ENCODE assay signal across 17 cellular contexts in the genomic region with DNA sequence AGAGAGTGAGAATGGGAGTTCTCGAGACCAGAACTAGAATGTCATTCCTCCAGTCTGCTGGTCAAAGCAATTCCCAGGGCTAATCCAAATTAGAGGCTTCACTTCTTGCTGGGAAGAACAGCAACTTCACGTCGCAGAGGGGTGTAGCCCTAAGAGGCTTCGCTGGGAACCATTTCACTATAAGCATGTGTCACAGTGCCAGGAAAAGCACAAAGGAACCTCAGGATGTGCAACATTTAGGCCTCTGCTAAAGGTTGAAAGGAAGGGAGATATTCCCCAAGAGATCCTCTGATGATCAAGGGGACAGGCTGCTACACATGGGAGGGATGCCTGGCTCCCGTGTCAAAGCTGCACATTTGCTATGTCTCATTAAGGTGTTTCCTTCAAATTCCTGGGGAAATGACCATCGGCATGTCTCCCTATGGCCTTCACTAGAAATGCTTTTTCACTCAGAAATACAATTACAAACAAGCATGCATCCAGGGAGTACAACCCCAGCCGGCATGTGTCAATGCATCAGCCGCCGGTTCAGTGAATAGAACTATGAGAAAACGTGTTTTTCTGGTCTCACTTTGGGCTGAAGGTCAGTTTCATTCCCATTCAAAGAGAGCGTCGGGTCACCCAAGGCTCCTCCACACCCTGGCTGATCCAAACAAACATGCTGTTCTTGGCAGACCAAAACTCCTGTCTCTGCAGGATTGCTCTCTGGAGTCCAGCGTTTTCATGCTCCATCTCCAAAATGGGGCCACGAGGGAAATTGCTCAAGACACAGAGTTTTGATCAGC.
"Had no signal": no experiment of that assay in that cellular context is flagged by ENCODE, and none has a peak within 500 bp of the region (broad histone marks: within the 10 kb centered on the region; RNA-seq: fewer than 3 reads in every experiment).

No MANE protein-coding gene starts in this region.

- H3K4me3 Mint-ChIP-seq: activated CD4-positive, alpha-beta memory T cell treated with anti-CD3 and anti-CD28 coated beads for 36 hours; activated naive CD8-positive, alpha-beta T cell treated with anti-CD3 and anti-CD28 coated beads, Interleukin-2, amount 10 ng/mL, durations not matched to agents 7 days and 5 days; naive thymus-derived CD8-positive, alpha-beta T cell; stimulated activated naive B cell treated with anti-CD40 and anti-IgM and Interleukin-4, amounts not matched to agents 10 μg/mL and 1 μg/mL and 100 μg/mL, for 72 hours had no signal

- H3K36me3 Mint-ChIP-seq: activated CD4-positive, alpha-beta memory T cell treated with anti-CD3 and anti-CD28 coated beads for 36 hours; activated naive CD8-positive, alpha-beta T cell treated with anti-CD3 and anti-CD28 coated beads, Interleukin-2, amount 10 ng/mL, durations not matched to agents 7 days and 5 days; naive thymus-derived CD8-positive, alpha-beta T cell; stimulated activated naive B cell treated with anti-CD40 and anti-IgM and Interleukin-4, amounts not matched to agents 10 μg/mL and 1 μg/mL and 100 μg/mL, for 72 hours had no signal

- H3K27me3 ChIP-seq: ascending aorta, colonic mucosa, hepatocyte, neutrophil had no signal

- H3K9me3 ChIP-seq: ascending aorta, colonic mucosa, lower lobe of right lung, neutrophil had no signal

- H3K27ac ChIP-seq: colonic mucosa, hepatocyte, lower lobe of right lung, neutrophil, VCaP had no signal

- H3K4me1 Mint-ChIP-seq: stimulated activated naive B cell treated with anti-CD40 and anti-IgM and Interleukin-4, amounts not matched to agents 10 μg/mL and 1 μg/mL and 100 μg/mL, for 72 hours had no signal

- H3K4me3 ChIP-seq: ascending aorta, colonic mucosa, hepatocyte, lower lobe of right lung had no signal

- DNase-seq: activated CD4-positive, alpha-beta memory T cell treated with anti-CD3 and anti-CD28 coated beads for 36 hours; activated gamma-delta T cell treated with Interleukin-2 at 50 U/mL for 16 hours; activated naive CD8-positive, alpha-beta T cell treated with anti-CD3 and anti-CD28 coated beads, Interleukin-2, amount 10 ng/mL, durations not matched to agents 7 days and 5 days; activated T-cell treated with anti-CD3 and anti-CD28 coated beads, Interleukin-2, amount 50 U/mL, for 48 hours; colonic mucosa; foreskin melanocyte; kidney glomerular epithelial cell; lower lobe of right lung; midbrain; stimulated activated CD4-positive, alpha-beta T cell treated with anti-CD3 and anti-CD28 coated beads, Interleukin-2, amount 100 ng/mL, for 24 hours; stimulated activated naive B cell treated with anti-CD40 and anti-IgM and Interleukin-4, amounts not matched to agents 10 μg/mL and 1 μg/mL and 100 μg/mL, for 72 hours; T-helper 1 cell had no signal

- ATAC-seq: naive thymus-derived CD8-positive, alpha-beta T cell; stimulated activated naive B cell treated with anti-CD40 and anti-IgM and Interleukin-4, amounts not matched to agents 10 μg/mL and 1 μg/mL and 100 μg/mL, for 72 hours had no signal

- H3K36me3 ChIP-seq: ascending aorta, colonic mucosa, lower lobe of right lung, neutrophil had no signal

- H3K4me1 ChIP-seq: ascending aorta, colonic mucosa, lower lobe of right lung had no signal

- H3K27ac Mint-ChIP-seq: activated CD4-positive, alpha-beta memory T cell treated with anti-CD3 and anti-CD28 coated beads for 36 hours; activated naive CD8-positive, alpha-beta T cell treated with anti-CD3 and anti-CD28 coated beads, Interleukin-2, amount 10 ng/mL, durations not matched to agents 7 days and 5 days; naive thymus-derived CD8-positive, alpha-beta T cell; stimulated activated naive B cell treated with anti-CD40 and anti-IgM and Interleukin-4, amounts not matched to agents 10 μg/mL and 1 μg/mL and 100 μg/mL, for 72 hours had no signal

- H3K9me3 Mint-ChIP-seq: activated CD4-positive, alpha-beta memory T cell treated with anti-CD3 and anti-CD28 coated beads for 36 hours; activated naive CD8-positive, alpha-beta T cell treated with anti-CD3 and anti-CD28 coated beads, Interleukin-2, amount 10 ng/mL, durations not matched to agents 7 days and 5 days; naive thymus-derived CD8-positive, alpha-beta T cell; stimulated activated naive B cell treated with anti-CD40 and anti-IgM and Interleukin-4, amounts not matched to agents 10 μg/mL and 1 μg/mL and 100 μg/mL, for 72 hours had no signal

- H3K27me3 Mint-ChIP-seq: activated naive CD8-positive, alpha-beta T cell treated with anti-CD3 and anti-CD28 coated beads, Interleukin-2, amount 10 ng/mL, durations not matched to agents 7 days and 5 days had no signal
